1 cellular context compared by ENCODE assay signal in the genomic region with DNA sequence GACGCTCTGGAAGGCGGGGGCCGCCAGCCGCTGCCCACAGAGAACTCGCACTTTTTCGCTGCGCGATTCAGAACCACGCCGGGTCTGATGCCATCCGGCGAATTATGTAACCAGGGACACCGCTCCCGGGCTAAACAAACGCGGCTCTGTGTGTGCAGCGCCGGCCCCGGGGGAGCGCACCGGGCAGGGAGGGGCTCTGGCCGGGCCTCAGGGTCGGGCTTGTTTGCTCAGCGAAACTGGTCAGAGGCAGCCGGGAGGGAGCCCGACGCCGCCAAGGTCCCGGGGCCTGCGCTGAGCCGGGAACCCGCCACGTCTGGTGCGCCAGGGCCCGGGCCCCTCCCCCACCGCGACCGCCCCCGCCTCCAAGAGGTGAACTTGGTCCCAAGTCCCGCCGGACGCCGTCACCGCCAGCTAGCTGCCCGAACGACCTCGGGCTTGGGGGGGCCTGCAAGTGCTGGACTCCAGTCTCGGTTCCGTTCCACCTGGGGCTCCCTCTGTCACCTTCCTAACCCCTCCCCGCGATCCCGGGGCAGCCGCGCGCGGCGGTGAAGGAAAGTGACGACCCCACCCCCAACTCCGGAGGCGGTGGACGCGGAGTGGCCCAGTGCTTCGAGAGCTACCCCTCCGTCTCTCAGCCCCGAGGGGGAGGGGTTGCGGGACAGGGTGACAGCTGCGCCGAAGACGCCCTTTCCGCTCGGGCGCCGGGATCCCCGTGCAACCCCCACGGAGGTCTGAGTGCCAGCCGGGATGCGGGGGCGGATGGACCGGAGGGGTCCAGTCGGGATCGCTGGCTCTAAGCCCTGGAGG.
TF ChIP-seq lines count a peak whose summit lies in the region.

No MANE protein-coding gene starts in this region.

TF ChIP-seq in K562, 482 proteins besides CTCF, POLR2A, EP300 and RAD21 (continued from another document and continues in another):
- TF ChIP-seq, protein P1, sequence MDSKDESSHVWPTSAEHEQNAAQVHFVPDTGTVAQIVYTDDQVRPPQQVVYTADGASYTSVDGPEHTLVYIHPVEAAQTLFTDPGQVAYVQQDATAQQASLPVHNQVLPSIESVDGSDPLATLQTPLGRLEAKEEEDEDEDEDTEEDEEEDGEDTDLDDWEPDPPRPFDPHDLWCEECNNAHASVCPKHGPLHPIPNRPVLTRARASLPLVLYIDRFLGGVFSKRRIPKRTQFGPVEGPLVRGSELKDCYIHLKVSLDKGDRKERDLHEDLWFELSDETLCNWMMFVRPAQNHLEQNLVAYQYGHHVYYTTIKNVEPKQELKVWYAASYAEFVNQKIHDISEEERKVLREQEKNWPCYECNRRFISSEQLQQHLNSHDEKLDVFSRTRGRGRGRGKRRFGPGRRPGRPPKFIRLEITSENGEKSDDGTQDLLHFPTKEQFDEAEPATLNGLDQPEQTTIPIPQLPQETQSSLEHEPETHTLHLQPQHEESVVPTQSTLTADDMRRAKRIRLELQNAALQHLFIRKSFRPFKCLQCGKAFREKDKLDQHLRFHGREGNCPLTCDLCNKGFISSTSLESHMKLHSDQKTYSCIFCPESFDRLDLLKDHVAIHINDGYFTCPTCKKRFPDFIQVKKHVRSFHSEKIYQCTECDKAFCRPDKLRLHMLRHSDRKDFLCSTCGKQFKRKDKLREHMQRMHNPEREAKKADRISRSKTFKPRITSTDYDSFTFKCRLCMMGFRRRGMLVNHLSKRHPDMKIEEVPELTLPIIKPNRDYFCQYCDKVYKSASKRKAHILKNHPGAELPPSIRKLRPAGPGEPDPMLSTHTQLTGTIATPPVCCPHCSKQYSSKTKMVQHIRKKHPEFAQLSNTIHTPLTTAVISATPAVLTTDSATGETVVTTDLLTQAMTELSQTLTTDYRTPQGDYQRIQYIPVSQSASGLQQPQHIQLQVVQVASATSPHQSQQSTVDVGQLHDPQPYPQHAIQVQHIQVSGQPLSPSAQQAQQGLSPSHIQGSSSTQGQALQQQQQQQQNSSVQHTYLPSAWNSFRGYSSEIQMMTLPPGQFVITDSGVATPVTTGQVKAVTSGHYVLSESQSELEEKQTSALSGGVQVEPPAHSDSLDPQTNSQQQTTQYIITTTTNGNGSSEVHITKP (IDR thresholded peaks at IDR 0.05; ENCODE audit: partially characterized antibody) = peak; percentile 24
- peak; percentile 25 for TF ChIP-seq TAF1 (IDR thresholded peaks at IDR 0.05; ENCODE audit: control insufficient read depth, extremely low read depth, insufficient read depth, low read length, severe bottlenecking)
- no peak for TF ChIP-seq DMBX1 (CRISPR knock-in tag; IDR thresholded peaks at IDR 0.05; ENCODE audit: borderline replicate concordance)
- TF ChIP-seq, protein P2, sequence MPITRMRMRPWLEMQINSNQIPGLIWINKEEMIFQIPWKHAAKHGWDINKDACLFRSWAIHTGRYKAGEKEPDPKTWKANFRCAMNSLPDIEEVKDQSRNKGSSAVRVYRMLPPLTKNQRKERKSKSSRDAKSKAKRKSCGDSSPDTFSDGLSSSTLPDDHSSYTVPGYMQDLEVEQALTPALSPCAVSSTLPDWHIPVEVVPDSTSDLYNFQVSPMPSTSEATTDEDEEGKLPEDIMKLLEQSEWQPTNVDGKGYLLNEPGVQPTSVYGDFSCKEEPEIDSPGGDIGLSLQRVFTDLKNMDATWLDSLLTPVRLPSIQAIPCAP (CRISPR knock-in tag; IDR thresholded peaks at IDR 0.05; ENCODE audit: borderline replicate concordance) = no peak
- TF ChIP-seq SMAD2 (IDR thresholded peaks at IDR 0.05; ENCODE audit: low read depth, low read length) = no peak
- TF ChIP-seq HEY1 (CRISPR knock-in tag; IDR thresholded peaks at IDR 0.05; ENCODE audit: borderline replicate concordance) = no peak
- TF ChIP-seq RBFOX2 (IDR thresholded peaks at IDR 0.05; ENCODE audit: low read depth, low read length) = peak; percentile 82
- TF ChIP-seq POLR2AphosphoS2 (IDR thresholded peaks at IDR 0.05; ENCODE audit: low read length) = no peak
- TF ChIP-seq FOXM1 (IDR thresholded peaks at IDR 0.05; ENCODE audit: low read depth) = no peak
- 0 out of 2 replicates have a peak, but pooled peaks have one; percentile 40 for TF ChIP-seq FOXM1 (CRISPR knock-in tag; IDR thresholded peaks at IDR 0.05; ENCODE audit: low read depth)
- no peak for TF ChIP-seq TOE1 (IDR thresholded peaks at IDR 0.05; ENCODE audit: borderline replicate concordance)
- TF ChIP-seq TOE1 (CRISPR knock-in tag; IDR thresholded peaks at IDR 0.05; ENCODE audit: borderline replicate concordance, low read depth) = no peak
- no peak for TF ChIP-seq KDM5B (IDR thresholded peaks at IDR 0.05; ENCODE audit: insufficient replicate concordance, low read depth, low read length)
- TF ChIP-seq ATF7 (IDR thresholded peaks at IDR 0.05) = no peak
- TF ChIP-seq ZNF583 (CRISPR knock-in tag; IDR thresholded peaks at IDR 0.05) = no peak
- no peak for TF ChIP-seq SLC30A9 (CRISPR knock-in tag; IDR thresholded peaks at IDR 0.05)
- TF ChIP-seq, protein P3, sequence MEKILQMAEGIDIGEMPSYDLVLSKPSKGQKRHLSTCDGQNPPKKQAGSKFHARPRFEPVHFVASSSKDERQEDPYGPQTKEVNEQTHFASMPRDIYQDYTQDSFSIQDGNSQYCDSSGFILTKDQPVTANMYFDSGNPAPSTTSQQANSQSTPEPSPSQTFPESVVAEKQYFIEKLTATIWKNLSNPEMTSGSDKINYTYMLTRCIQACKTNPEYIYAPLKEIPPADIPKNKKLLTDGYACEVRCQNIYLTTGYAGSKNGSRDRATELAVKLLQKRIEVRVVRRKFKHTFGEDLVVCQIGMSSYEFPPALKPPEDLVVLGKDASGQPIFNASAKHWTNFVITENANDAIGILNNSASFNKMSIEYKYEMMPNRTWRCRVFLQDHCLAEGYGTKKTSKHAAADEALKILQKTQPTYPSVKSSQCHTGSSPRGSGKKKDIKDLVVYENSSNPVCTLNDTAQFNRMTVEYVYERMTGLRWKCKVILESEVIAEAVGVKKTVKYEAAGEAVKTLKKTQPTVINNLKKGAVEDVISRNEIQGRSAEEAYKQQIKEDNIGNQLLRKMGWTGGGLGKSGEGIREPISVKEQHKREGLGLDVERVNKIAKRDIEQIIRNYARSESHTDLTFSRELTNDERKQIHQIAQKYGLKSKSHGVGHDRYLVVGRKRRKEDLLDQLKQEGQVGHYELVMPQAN (IDR thresholded peaks at IDR 0.05; ENCODE audit: borderline replicate concordance) = peak; percentile 67; the same call in 1 of the 2 replicates
- TF ChIP-seq ZNF263 (CRISPR knock-in tag; IDR thresholded peaks at IDR 0.05; ENCODE audit: borderline replicate concordance) = peak; percentile 60
- TF ChIP-seq FOXA3 (CRISPR knock-in tag; conservative IDR thresholded peaks at IDR 0.05 in 1 of 2, IDR thresholded peaks at IDR 0.05 in 1 of 2) = peak; percentile 45 to 75; a peak in 2 of 4 replicates
- TF ChIP-seq, protein P4, sequence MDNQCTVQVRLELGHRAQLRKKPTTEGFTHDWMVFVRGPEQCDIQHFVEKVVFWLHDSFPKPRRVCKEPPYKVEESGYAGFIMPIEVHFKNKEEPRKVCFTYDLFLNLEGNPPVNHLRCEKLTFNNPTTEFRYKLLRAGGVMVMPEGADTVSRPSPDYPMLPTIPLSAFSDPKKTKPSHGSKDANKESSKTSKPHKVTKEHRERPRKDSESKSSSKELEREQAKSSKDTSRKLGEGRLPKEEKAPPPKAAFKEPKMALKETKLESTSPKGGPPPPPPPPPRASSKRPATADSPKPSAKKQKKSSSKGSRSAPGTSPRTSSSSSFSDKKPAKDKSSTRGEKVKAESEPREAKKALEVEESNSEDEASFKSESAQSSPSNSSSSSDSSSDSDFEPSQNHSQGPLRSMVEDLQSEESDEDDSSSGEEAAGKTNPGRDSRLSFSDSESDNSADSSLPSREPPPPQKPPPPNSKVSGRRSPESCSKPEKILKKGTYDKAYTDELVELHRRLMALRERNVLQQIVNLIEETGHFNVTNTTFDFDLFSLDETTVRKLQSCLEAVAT (IDR thresholded peaks at IDR 0.05) = peak in 1 of 2 experiments; percentile 6; a peak in 1 of 4 replicates
- no peak for TF ChIP-seq SNRNP70 (optimal IDR thresholded peaks at IDR 0.05; ENCODE audit: low read depth, low read length)
- no peak for TF ChIP-seq NONO (IDR thresholded peaks at IDR 0.05; ENCODE audit: low read depth in 2 of 2, low read length in 1 of 2)
- no peak for TF ChIP-seq IFI16 (CRISPR knock-in tag; IDR thresholded peaks at IDR 0.05)
- no peak for TF ChIP-seq CEBPB (tag; IDR thresholded peaks at IDR 0.05)
- no peak for TF ChIP-seq COPS2 (conservative IDR thresholded peaks at IDR 0.05)
- TF ChIP-seq GABPB2 (CRISPR knock-in tag; conservative IDR thresholded peaks at IDR 0.05) = no peak
- TF ChIP-seq KDM2B (CRISPR knock-in tag; IDR thresholded peaks at IDR 0.05) = no peak
- 0 out of 2 replicates have a peak, but pooled peaks have one; percentile 16 for TF ChIP-seq ERF (CRISPR knock-in tag; IDR thresholded peaks at IDR 0.05)
- TF ChIP-seq ZFP1 (CRISPR knock-in tag; IDR thresholded peaks at IDR 0.05) = no peak
- TF ChIP-seq, protein P5, sequence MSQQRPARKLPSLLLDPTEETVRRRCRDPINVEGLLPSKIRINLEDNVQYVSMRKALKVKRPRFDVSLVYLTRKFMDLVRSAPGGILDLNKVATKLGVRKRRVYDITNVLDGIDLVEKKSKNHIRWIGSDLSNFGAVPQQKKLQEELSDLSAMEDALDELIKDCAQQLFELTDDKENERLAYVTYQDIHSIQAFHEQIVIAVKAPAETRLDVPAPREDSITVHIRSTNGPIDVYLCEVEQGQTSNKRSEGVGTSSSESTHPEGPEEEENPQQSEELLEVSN (IDR thresholded peaks at IDR 0.05; ENCODE audit: borderline replicate concordance in 1 of 2, extremely low read depth in 1 of 2, insufficient read depth in 1 of 2, insufficient read length in 1 of 2, low read depth in 1 of 2, low read length in 1 of 2, poor library complexity in 1 of 2, severe bottlenecking in 1 of 2) = peak in 1 of 2 experiments; percentile 11
- no peak for TF ChIP-seq SREBF1 (IDR thresholded peaks at IDR 0.05; ENCODE audit: borderline replicate concordance, low read depth, low read length)
- no peak for TF ChIP-seq HNRNPUL1 (IDR thresholded peaks at IDR 0.05; ENCODE audit: low read length)
- TF ChIP-seq ZBTB1 (CRISPR knock-in tag; IDR thresholded peaks at IDR 0.05; ENCODE audit: borderline replicate concordance, low read depth) = no peak
- TF ChIP-seq, protein P6, sequence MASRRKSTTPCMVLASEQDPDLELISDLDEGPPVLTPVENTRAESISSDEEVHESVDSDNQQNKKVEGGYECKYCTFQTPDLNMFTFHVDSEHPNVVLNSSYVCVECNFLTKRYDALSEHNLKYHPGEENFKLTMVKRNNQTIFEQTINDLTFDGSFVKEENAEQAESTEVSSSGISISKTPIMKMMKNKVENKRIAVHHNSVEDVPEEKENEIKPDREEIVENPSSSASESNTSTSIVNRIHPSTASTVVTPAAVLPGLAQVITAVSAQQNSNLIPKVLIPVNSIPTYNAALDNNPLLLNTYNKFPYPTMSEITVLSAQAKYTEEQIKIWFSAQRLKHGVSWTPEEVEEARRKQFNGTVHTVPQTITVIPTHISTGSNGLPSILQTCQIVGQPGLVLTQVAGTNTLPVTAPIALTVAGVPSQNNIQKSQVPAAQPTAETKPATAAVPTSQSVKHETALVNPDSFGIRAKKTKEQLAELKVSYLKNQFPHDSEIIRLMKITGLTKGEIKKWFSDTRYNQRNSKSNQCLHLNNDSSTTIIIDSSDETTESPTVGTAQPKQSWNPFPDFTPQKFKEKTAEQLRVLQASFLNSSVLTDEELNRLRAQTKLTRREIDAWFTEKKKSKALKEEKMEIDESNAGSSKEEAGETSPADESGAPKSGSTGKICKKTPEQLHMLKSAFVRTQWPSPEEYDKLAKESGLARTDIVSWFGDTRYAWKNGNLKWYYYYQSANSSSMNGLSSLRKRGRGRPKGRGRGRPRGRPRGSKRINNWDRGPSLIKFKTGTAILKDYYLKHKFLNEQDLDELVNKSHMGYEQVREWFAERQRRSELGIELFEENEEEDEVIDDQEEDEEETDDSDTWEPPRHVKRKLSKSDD (conservative IDR thresholded peaks at IDR 0.05; ENCODE audit: low read length) = no peak
- no peak for TF ChIP-seq TSC22D4 (tag; IDR thresholded peaks at IDR 0.05)
- TF ChIP-seq PRMT5 (CRISPR knock-in tag; IDR thresholded peaks at IDR 0.05) = no peak
- TF ChIP-seq, protein P7, sequence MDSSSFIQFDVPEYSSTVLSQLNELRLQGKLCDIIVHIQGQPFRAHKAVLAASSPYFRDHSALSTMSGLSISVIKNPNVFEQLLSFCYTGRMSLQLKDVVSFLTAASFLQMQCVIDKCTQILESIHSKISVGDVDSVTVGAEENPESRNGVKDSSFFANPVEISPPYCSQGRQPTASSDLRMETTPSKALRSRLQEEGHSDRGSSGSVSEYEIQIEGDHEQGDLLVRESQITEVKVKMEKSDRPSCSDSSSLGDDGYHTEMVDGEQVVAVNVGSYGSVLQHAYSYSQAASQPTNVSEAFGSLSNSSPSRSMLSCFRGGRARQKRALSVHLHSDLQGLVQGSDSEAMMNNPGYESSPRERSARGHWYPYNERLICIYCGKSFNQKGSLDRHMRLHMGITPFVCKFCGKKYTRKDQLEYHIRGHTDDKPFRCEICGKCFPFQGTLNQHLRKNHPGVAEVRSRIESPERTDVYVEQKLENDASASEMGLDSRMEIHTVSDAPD (CRISPR knock-in tag; IDR thresholded peaks at IDR 0.05) = no peak
- TF ChIP-seq, protein P8, sequence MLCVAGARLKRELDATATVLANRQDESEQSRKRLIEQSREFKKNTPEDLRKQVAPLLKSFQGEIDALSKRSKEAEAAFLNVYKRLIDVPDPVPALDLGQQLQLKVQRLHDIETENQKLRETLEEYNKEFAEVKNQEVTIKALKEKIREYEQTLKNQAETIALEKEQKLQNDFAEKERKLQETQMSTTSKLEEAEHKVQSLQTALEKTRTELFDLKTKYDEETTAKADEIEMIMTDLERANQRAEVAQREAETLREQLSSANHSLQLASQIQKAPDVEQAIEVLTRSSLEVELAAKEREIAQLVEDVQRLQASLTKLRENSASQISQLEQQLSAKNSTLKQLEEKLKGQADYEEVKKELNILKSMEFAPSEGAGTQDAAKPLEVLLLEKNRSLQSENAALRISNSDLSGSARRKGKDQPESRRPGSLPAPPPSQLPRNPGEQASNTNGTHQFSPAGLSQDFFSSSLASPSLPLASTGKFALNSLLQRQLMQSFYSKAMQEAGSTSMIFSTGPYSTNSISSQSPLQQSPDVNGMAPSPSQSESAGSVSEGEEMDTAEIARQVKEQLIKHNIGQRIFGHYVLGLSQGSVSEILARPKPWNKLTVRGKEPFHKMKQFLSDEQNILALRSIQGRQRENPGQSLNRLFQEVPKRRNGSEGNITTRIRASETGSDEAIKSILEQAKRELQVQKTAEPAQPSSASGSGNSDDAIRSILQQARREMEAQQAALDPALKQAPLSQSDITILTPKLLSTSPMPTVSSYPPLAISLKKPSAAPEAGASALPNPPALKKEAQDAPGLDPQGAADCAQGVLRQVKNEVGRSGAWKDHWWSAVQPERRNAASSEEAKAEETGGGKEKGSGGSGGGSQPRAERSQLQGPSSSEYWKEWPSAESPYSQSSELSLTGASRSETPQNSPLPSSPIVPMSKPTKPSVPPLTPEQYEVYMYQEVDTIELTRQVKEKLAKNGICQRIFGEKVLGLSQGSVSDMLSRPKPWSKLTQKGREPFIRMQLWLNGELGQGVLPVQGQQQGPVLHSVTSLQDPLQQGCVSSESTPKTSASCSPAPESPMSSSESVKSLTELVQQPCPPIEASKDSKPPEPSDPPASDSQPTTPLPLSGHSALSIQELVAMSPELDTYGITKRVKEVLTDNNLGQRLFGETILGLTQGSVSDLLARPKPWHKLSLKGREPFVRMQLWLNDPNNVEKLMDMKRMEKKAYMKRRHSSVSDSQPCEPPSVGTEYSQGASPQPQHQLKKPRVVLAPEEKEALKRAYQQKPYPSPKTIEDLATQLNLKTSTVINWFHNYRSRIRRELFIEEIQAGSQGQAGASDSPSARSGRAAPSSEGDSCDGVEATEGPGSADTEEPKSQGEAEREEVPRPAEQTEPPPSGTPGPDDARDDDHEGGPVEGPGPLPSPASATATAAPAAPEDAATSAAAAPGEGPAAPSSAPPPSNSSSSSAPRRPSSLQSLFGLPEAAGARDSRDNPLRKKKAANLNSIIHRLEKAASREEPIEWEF (CRISPR knock-in tag; IDR thresholded peaks at IDR 0.05) = no peak
- TF ChIP-seq JUNB (CRISPR knock-in tag; conservative IDR thresholded peaks at IDR 0.05) = no peak
- TF ChIP-seq ZC3H4 (CRISPR knock-in tag; IDR thresholded peaks at IDR 0.05; ENCODE audit: borderline replicate concordance) = no peak
- TF ChIP-seq NFYB (IDR thresholded peaks at IDR 0.05; ENCODE audit: extremely low read depth, insufficient read length) = no peak
